ENCODE assay signal across 29 cellular contexts in genomic region chr1:151847867-151848596, GRCh38. TPM values are rescaled to one million over a fixed set of nuclear protein-coding genes. Genes with fewer than 3 reads are reported as not detected.
DNase-seq lines count a peak whose midpoint lies in the region; ATAC-seq and TF ChIP-seq lines count a peak whose summit lies in the region.
"Had no signal": no experiment of that assay in that cellular context is flagged by ENCODE, and none has a peak within 500 bp of the region (broad histone marks: within the 10 kb centered on the region; RNA-seq: fewer than 3 reads in every experiment).

No MANE protein-coding gene starts in this region.

- H3K36me3 Mint-ChIP-seq in activated naive CD4-positive, alpha-beta T cell treated with anti-CD3 and anti-CD28 coated beads for 36 hours (ENCODE audit: low read depth) = peaks cover 12% of the 10 kb centered on the region

- H3K27ac Mint-ChIP-seq in activated naive CD4-positive, alpha-beta T cell treated with anti-CD3 and anti-CD28 coated beads for 36 hours = peak overlapping the region; percentile 56

- H3K27me3 Mint-ChIP-seq in activated naive CD4-positive, alpha-beta T cell treated with anti-CD3 and anti-CD28 coated beads for 36 hours (ENCODE audit: low read depth) = no peaks in the 10 kb centered on the region
- H3K27me3 Mint-ChIP-seq: CD4-positive, alpha-beta memory T cell; stimulated activated naive CD8-positive, alpha-beta T cell treated with anti-CD3 and anti-CD28 coated beads, Interleukin-15, Interleukin-2, amounts not matched to agents 100 ng/mL and 50 ng/mL, for 24 hours had no signal

- H3K9me3 Mint-ChIP-seq in activated naive CD4-positive, alpha-beta T cell treated with anti-CD3 and anti-CD28 coated beads for 36 hours = no peaks in the 10 kb centered on the region
- H3K9me3 Mint-ChIP-seq: CD4-positive, alpha-beta memory T cell; naive thymus-derived CD4-positive, alpha-beta T cell; stimulated activated naive CD8-positive, alpha-beta T cell treated with anti-CD3 and anti-CD28 coated beads, Interleukin-15, Interleukin-2, amounts not matched to agents 100 ng/mL and 50 ng/mL, for 24 hours had no signal

- H3K27ac ChIP-seq in SJCRH30 = peak overlapping the region; percentile 53
- H3K27ac ChIP-seq in sigmoid colon = no peak overlapping the region
- H3K27ac ChIP-seq: adrenal gland, dorsolateral prefrontal cortex, KMS-11, ovary, transverse colon, WERI-Rb-1 had no signal

- TF ChIP-seq CTCF in sigmoid colon (IDR thresholded peaks at IDR 0.05) = no peak

- no peak for TF ChIP-seq EP300 in sigmoid colon (IDR thresholded peaks at IDR 0.05)

- H3K4me1 ChIP-seq in SJCRH30 = peaks cover 18% of the 10 kb centered on the region
- H3K4me1 ChIP-seq in sigmoid colon = no peaks in the 10 kb centered on the region
- H3K4me1 ChIP-seq: transverse colon had no signal

- H3K4me3 ChIP-seq in SJCRH30 (no peak overlapping the region), sigmoid colon (no peak overlapping the region)
- H3K4me3 ChIP-seq: adrenal gland, dorsolateral prefrontal cortex, GM12878, ovary, transverse colon had no signal

- ATAC-seq in GM21786 (IDR thresholded peaks at IDR 0.05; ENCODE audit: unreplicated experiment) = no peak
- no peak for ATAC-seq in HG03439 (IDR thresholded peaks at IDR 0.05; ENCODE audit: unreplicated experiment)
- ATAC-seq: esophagus mucosa; naive thymus-derived CD4-positive, alpha-beta T cell had no signal

- no peak for DNase-seq in activated naive CD4-positive, alpha-beta T cell treated with anti-CD3 and anti-CD28 coated beads for 36 hours
- no peak for DNase-seq in activated naive CD4-positive, alpha-beta T cell (lab: John Stamatoyannopoulos, UW)
- DNase-seq in SJCRH30 = peak; percentile 64 to 85
- peak; percentile 73 for DNase-seq in epidermal melanocyte (ENCODE audit: insufficient read length, low spot score)
- peak; percentile 46 for DNase-seq in sigmoid colon
- no peak for DNase-seq in NCI-H748 treated with DMSO at 0.1 percent for 48 hours (lab: John Stamatoyannopoulos, UW)
- DNase-seq: activated effector memory CD4-positive, alpha-beta T cell treated with Interleukin-2 at 50 U/mL for 16 hours; adrenal gland; CD4-positive, alpha-beta memory T cell; kidney; mesenchymal stem cell; naive thymus-derived CD4-positive, alpha-beta T cell; NCI-H1930; NCI-H345; ovary; transverse colon; WERI-Rb-1 had no signal

- H3K27me3 ChIP-seq in SJCRH30 = no peaks in the 10 kb centered on the region
- peaks cover 0 to 40% (median 6%) of the 10 kb centered on the region in 3 donors for H3K27me3 ChIP-seq in sigmoid colon
- H3K27me3 ChIP-seq: ovary had no signal

- TF ChIP-seq POLR2A in sigmoid colon (IDR thresholded peaks at IDR 0.05) = no peak

- H3K4me1 Mint-ChIP-seq in activated naive CD4-positive, alpha-beta T cell treated with anti-CD3 and anti-CD28 coated beads for 36 hours (ENCODE audit: low read depth) = peaks cover 26% of the 10 kb centered on the region

- no peak overlapping the region for H3K4me3 Mint-ChIP-seq in activated naive CD4-positive, alpha-beta T cell treated with anti-CD3 and anti-CD28 coated beads for 36 hours
- H3K4me3 Mint-ChIP-seq: naive thymus-derived CD4-positive, alpha-beta T cell; stimulated activated naive CD8-positive, alpha-beta T cell treated with anti-CD3 and anti-CD28 coated beads, Interleukin-15, Interleukin-2, amounts not matched to agents 100 ng/mL and 50 ng/mL, for 24 hours had no signal

- WGBS in sigmoid colon, 2 donors = 65 to 82% methylated on average over 11 of the region's 11 CpGs

- H3K36me3 ChIP-seq in SJCRH30 = no peaks in the 10 kb centered on the region
- H3K36me3 ChIP-seq in sigmoid colon = no peaks in the 10 kb centered on the region
- H3K36me3 ChIP-seq: adrenal gland, ovary, transverse colon, WERI-Rb-1 had no signal

- CTCF ChIA-PET in activated naive CD4-positive, alpha-beta T cell treated with anti-CD3 and anti-CD28 coated beads for 36 hours (lab: Charles Lee) = interaction anchor here (0.6 to 1.1 kb wide), 3 partner anchors 11 to 154 kb away, joined by 3 to 5 read pairs (median 4); no protein-coding TSS in a partner anchor

- H3K9me3 ChIP-seq in SJCRH30 (replicated peaks) = no peaks in the 10 kb centered on the region
- no peaks in the 10 kb centered on the region for H3K9me3 ChIP-seq in sigmoid colon
- H3K9me3 ChIP-seq: adrenal gland, ovary, transverse colon had no signal

- intact Hi-C loops in activated naive CD4-positive, alpha-beta T cell treated with anti-CD3 and anti-CD28 coated beads for 36 hours (cut with micrococcal nuclease) = loop anchor here (1.0 to 5.0 kb wide), 2 partner anchors 9 to 34 kb away; partner anchors contain the start of gene C2CD4D
- intact Hi-C loops in sigmoid colon (cut with DNase I) = no loop called here

RNA-seq across cellular contexts. Expression of gene THEM5, which starts 5.5 kb away (rescaled TPM):
- not detected for total RNA-seq in activated naive CD4-positive, alpha-beta T cell treated with anti-CD3 and anti-CD28 coated beads for 36 hours
- total RNA-seq in SJCRH30 (2014; rRNA removed; shearing (Covaris generic)) = 0.25 and 0.75 TPM in 2 replicates
- total RNA-seq in sigmoid colon = not detected
- polyA plus RNA-seq in sigmoid colon = not detected
- total RNA-seq: adrenal gland; bronchial epithelial cell; CD4-positive, alpha-beta memory T cell; GM12878; H4; HT1080; kidney; naive thymus-derived CD4-positive, alpha-beta T cell; ovary; skeletal muscle tissue; T-helper 2 cell treated with Interferon-gamma antibody and Interleukin-4, amounts not matched to agents 100 ng/mL and 5 ng/mL, for 36 hours; transverse colon had no signal
- polyA plus RNA-seq: adrenal gland; naive thymus-derived CD4-positive, alpha-beta T cell had no signal

RNA-seq across cellular contexts. Expression of gene C2CD4D, which starts 8.4 kb away (rescaled TPM):
- total RNA-seq in activated naive CD4-positive, alpha-beta T cell treated with anti-CD3 and anti-CD28 coated beads for 36 hours = 1 to 10 TPM; 2.3 to 2.7 TPM
- total RNA-seq in SJCRH30 (2014; rRNA removed; shearing (Covaris generic)) = 0.08 TPM in 1 of 2 replicates, not detected in the other
- not detected for total RNA-seq in sigmoid colon
- under 1 TPM; 0.20 to 0.69 (median 0.60) TPM for polyA plus RNA-seq in sigmoid colon
- total RNA-seq: bronchial epithelial cell, H4, HT1080, skeletal muscle tissue, transverse colon had no signal

RNA-seq across cellular contexts. Expression of gene RORC, which starts 16.4 kb away (rescaled TPM):
- 1 to 10 TPM; 1.4 to 1.6 TPM for total RNA-seq in activated naive CD4-positive, alpha-beta T cell treated with anti-CD3 and anti-CD28 coated beads for 36 hours
- total RNA-seq in SJCRH30 (2014; rRNA removed; shearing (Covaris generic)) = not detected in 2 replicates
- total RNA-seq in sigmoid colon = under 1 TPM in 3 of 4 donors, not detected in 1; 0.27 to 0.71 (median 0.49) TPM
- 10 to 100 TPM in 2 of 3 donors, 1 to 10 TPM in 1; 7.1 to 18.0 (median 10.4) TPM for polyA plus RNA-seq in sigmoid colon
- total RNA-seq: GM12878, HT1080 had no signal
- polyA plus RNA-seq: GM12878 had no signal

RNA-seq across cellular contexts. Expression of gene LINGO4, which starts 42.8 kb away (rescaled TPM):
- total RNA-seq in activated naive CD4-positive, alpha-beta T cell treated with anti-CD3 and anti-CD28 coated beads for 36 hours = under 1 TPM in 1 of 2 experiments, not detected in 1; 0.07 TPM
- not detected in 2 replicates for total RNA-seq in SJCRH30 (2014; rRNA removed; shearing (Covaris generic))
- total RNA-seq in sigmoid colon = under 1 TPM in 1 of 4 donors, not detected in 3; 0.16 TPM
- polyA plus RNA-seq in sigmoid colon = under 1 TPM in 1 of 3 donors, not detected in 2; 0.13 TPM
- total RNA-seq: bronchial epithelial cell; esophagus mucosa; GM12878; H4; HT1080; T-helper 2 cell treated with Interferon-gamma antibody and Interleukin-4, amounts not matched to agents 100 ng/mL and 5 ng/mL, for 36 hours had no signal
- polyA plus RNA-seq: GM12878; naive thymus-derived CD4-positive, alpha-beta T cell; ovary had no signal

RNA-seq across cellular contexts. Expression of gene TDRKH, which starts 57.7 kb away (rescaled TPM):
- 10 to 100 TPM; 22.0 to 22.5 TPM for total RNA-seq in activated naive CD4-positive, alpha-beta T cell treated with anti-CD3 and anti-CD28 coated beads for 36 hours
- 3.7 and 6.2 TPM in 2 replicates for total RNA-seq in SJCRH30 (2014; rRNA removed; shearing (Covaris generic))
- total RNA-seq in sigmoid colon = 1 to 10 TPM; 3.7 to 4.9 (median 3.9) TPM
- polyA plus RNA-seq in sigmoid colon = 1 to 10 TPM; 1.8 to 5.5 (median 2.3) TPM

Comparison
In these comparisons a context has a peak if more than half of its experiments do, and no peak if none do; other contexts are left out.
1. DNase-seq: peak in SJCRH30 (2 of 2), epidermal melanocyte (single experiment) and sigmoid colon (single experiment); none in activated naive CD4-positive, alpha-beta T cell treated with anti-CD3 and anti-CD28 coated beads for 36 hours (single experiment), activated naive CD4-positive, alpha-beta T cell (0 of 4) and NCI-H748 treated with DMSO at 0.1 percent for 48 hours (single experiment).